In genomic region chr3:10019326-10019725, GRCh38 we compare ENCODE assay signal across 8 cellular contexts.
"Had no signal": no experiment of that assay in that cellular context is flagged by ENCODE, and none has a peak within 500 bp of the region (broad histone marks: within the 10 kb centered on the region; RNA-seq: fewer than 3 reads in every experiment).

No MANE protein-coding gene starts in this region.

- H3K4me3 ChIP-seq: GM23248, HAP-1 had no signal

- DNase-seq: GM23248, GOT3, H7, HFFc6 had no signal

- H3K9me3 Mint-ChIP-seq: HFFc6, IgD-negative memory B cell had no signal

- H3K9ac ChIP-seq: GM23248 had no signal

- H3K4me1 ChIP-seq: HAP-1 had no signal

- H3K9me3 ChIP-seq: HAP-1 had no signal

- ATAC-seq: HCT116, HepG2 had no signal

- H3K27ac Mint-ChIP-seq: IgD-negative memory B cell had no signal

- H3K27me3 Mint-ChIP-seq: IgD-negative memory B cell had no signal

- H3K4me3 Mint-ChIP-seq: HFFc6 had no signal

- FAIRE-seq: HepG2 had no signal
